ENCODE assay signal across 1 cellular context in genomic region chr14:77470192-77470870, GRCh38.
TF ChIP-seq lines count a peak whose summit lies in the region.

No MANE protein-coding gene starts in this region.

TF ChIP-seq in GM23338, 12 proteins besides CTCF, POLR2A, EP300 and RAD21:
- TF ChIP-seq NANOG (IDR thresholded peaks at IDR 0.05; ENCODE audit: borderline replicate concordance) (no peak), EZH2 (IDR thresholded peaks at IDR 0.05; ENCODE audit: low read depth, unreplicated experiment) (no peak), ZNF462 (CRISPR knock-in tag; IDR thresholded peaks at IDR 0.05) (no peak), JUNB (IDR thresholded peaks at IDR 0.05; ENCODE audit: unreplicated experiment) (no peak), STAT1 (IDR thresholded peaks at IDR 0.05; ENCODE audit: unreplicated experiment) (no peak), POLR2AphosphoS5 (IDR thresholded peaks at IDR 0.05; ENCODE audit: low read depth) (no peak), EZH2phosphoT487 (IDR thresholded peaks at IDR 0.05; ENCODE audit: unreplicated experiment) (no peak), ZNF331 (CRISPR knock-in tag; IDR thresholded peaks at IDR 0.05; ENCODE audit: low read depth) (no peak)
- TF ChIP-seq, protein P1, sequence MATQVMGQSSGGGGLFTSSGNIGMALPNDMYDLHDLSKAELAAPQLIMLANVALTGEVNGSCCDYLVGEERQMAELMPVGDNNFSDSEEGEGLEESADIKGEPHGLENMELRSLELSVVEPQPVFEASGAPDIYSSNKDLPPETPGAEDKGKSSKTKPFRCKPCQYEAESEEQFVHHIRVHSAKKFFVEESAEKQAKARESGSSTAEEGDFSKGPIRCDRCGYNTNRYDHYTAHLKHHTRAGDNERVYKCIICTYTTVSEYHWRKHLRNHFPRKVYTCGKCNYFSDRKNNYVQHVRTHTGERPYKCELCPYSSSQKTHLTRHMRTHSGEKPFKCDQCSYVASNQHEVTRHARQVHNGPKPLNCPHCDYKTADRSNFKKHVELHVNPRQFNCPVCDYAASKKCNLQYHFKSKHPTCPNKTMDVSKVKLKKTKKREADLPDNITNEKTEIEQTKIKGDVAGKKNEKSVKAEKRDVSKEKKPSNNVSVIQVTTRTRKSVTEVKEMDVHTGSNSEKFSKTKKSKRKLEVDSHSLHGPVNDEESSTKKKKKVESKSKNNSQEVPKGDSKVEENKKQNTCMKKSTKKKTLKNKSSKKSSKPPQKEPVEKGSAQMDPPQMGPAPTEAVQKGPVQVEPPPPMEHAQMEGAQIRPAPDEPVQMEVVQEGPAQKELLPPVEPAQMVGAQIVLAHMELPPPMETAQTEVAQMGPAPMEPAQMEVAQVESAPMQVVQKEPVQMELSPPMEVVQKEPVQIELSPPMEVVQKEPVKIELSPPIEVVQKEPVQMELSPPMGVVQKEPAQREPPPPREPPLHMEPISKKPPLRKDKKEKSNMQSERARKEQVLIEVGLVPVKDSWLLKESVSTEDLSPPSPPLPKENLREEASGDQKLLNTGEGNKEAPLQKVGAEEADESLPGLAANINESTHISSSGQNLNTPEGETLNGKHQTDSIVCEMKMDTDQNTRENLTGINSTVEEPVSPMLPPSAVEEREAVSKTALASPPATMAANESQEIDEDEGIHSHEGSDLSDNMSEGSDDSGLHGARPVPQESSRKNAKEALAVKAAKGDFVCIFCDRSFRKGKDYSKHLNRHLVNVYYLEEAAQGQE (IDR thresholded peaks at IDR 0.05; ENCODE audit: unreplicated experiment): no peak
- TF ChIP-seq, protein P2, sequence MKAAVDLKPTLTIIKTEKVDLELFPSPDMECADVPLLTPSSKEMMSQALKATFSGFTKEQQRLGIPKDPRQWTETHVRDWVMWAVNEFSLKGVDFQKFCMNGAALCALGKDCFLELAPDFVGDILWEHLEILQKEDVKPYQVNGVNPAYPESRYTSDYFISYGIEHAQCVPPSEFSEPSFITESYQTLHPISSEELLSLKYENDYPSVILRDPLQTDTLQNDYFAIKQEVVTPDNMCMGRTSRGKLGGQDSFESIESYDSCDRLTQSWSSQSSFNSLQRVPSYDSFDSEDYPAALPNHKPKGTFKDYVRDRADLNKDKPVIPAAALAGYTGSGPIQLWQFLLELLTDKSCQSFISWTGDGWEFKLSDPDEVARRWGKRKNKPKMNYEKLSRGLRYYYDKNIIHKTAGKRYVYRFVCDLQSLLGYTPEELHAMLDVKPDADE (IDR thresholded peaks at IDR 0.05): no peak
